Comparison of ENCODE assay signal across 9 cellular contexts in the genomic region with DNA sequence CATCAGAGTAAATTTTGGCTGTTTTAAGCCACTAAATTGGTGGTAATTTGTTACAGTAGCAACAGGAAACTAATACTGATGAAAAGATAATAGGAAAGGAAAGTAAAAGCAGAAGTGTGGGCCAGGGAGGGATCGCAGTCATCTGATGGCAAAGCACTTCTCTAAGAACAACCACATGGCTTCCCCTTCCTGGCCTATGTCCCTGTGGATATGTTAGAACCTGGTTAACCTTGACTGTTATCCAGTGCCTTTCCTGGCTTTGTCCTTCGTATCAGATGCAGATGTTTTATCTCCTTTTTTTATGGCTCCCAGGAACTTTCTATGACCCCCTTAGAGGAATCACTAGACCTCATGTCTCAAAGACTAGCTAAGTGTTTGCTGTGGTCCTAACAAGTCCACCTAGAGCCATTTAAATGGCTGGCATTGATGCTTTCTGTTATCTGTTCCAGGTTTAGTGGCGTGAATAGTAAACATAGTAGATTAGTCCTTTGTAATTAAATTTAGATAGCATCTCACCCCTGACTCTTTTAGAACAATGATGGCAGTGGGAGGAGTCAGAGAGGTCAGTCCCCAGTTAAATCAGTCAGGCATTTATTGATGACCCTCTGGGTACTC.
DNase-seq lines count a peak whose midpoint lies in the region; ATAC-seq lines count a peak whose summit lies in the region.
"Had no signal": no experiment of that assay in that cellular context is flagged by ENCODE, and none has a peak within 500 bp of the region (broad histone marks: within the 10 kb centered on the region; RNA-seq: fewer than 3 reads in every experiment).

No MANE protein-coding gene starts in this region.

- POLR2A ChIA-PET in naive thymus-derived CD4-positive, alpha-beta T cell (lab: Charles Lee) = no interaction called here

- no peaks in the 10 kb centered on the region for H3K9me3 ChIP-seq in T-helper 17 cell (ENCODE audit: control insufficient read depth, low read length, poor library complexity, severe bottlenecking)
- H3K9me3 ChIP-seq in naive thymus-derived CD4-positive, alpha-beta T cell (ENCODE audit: control insufficient read depth in 2 of 3, low read length in 3 of 3) = no peaks in the 10 kb centered on the region

- H3K27me3 Mint-ChIP-seq in activated CD8-positive, alpha-beta memory T cell treated with anti-CD3 and anti-CD28 coated beads, Interleukin-2, amount 10 ng/mL, durations not matched to agents 7 days and 5 days = no peaks in the 10 kb centered on the region
- H3K27me3 Mint-ChIP-seq in T-helper 17 cell = no peaks in the 10 kb centered on the region
- H3K27me3 Mint-ChIP-seq in naive thymus-derived CD4-positive, alpha-beta T cell = no peaks in the 10 kb centered on the region

- no peaks in the 10 kb centered on the region for H3K27me3 ChIP-seq in naive thymus-derived CD4-positive, alpha-beta T cell (ENCODE audit: control insufficient read depth in 2 of 2, insufficient read depth in 2 of 2, low read length in 2 of 2)

- H3K36me3 Mint-ChIP-seq in activated CD8-positive, alpha-beta memory T cell treated with anti-CD3 and anti-CD28 coated beads, Interleukin-2, amount 10 ng/mL, durations not matched to agents 7 days and 5 days = peaks cover 3% of the 10 kb centered on the region
- no peaks in the 10 kb centered on the region for H3K36me3 Mint-ChIP-seq in T-helper 17 cell (ENCODE audit: low read depth)
- peaks cover 0 to 13% (median 4%) of the 10 kb centered on the region in 5 donors for H3K36me3 Mint-ChIP-seq in naive thymus-derived CD4-positive, alpha-beta T cell

- H3K9me3 Mint-ChIP-seq in activated CD8-positive, alpha-beta memory T cell treated with anti-CD3 and anti-CD28 coated beads, Interleukin-2, amount 10 ng/mL, durations not matched to agents 7 days and 5 days (ENCODE audit: low read depth) = no peaks in the 10 kb centered on the region
- peaks cover 0 to 8% (median 2%) of the 10 kb centered on the region in 11 donors for H3K9me3 Mint-ChIP-seq in naive thymus-derived CD4-positive, alpha-beta T cell

- no peak overlapping the region for H3K27ac ChIP-seq in naive thymus-derived CD4-positive, alpha-beta T cell (ENCODE audit: low read depth, low read length)

- CTCF ChIA-PET in activated CD8-positive, alpha-beta memory T cell treated with anti-CD3 and anti-CD28 coated beads, Interleukin-2, amount 10 ng/mL, durations not matched to agents 7 days and 5 days (lab: Charles Lee) = interaction anchor here (1.7 kb wide), 1 partner anchor 24 kb away, joined by 4 read pairs; no protein-coding TSS in a partner anchor
- CTCF ChIA-PET in naive thymus-derived CD4-positive, alpha-beta T cell (lab: Charles Lee) = no interaction called here

- DNase-seq in activated CD8-positive, alpha-beta memory T cell treated with anti-CD3 and anti-CD28 coated beads, Interleukin-2, amount 10 ng/mL, durations not matched to agents 7 days and 5 days = peak; percentile 55
- no peak for DNase-seq in activated CD8-positive, alpha-beta memory T cell treated with anti-CD3 and anti-CD28 coated beads for 24 hours
- DNase-seq in T-helper 17 cell (no peak), NCI-H510A treated with DMSO at 0.1 percent for 48 hours (lab: John Stamatoyannopoulos, UW) (no peak), NCI-H187 (lab: John Stamatoyannopoulos, UW) (no peak), iPS-NIHi7 (ENCODE audit: extremely low spot score) (no peak)
- DNase-seq in naive thymus-derived CD4-positive, alpha-beta T cell = peak in 1 of 9 donors; percentile 3
- DNase-seq: activated T-cell treated with anti-CD3 and anti-CD28 coated beads, Interleukin-2, amount 50 U/mL, for 48 hours had no signal

- peak; percentile 85 for ATAC-seq in activated CD8-positive, alpha-beta memory T cell treated with anti-CD3 and anti-CD28 coated beads, Interleukin-2, amount 10 ng/mL, durations not matched to agents 7 days and 5 days
- peak; percentile 61 for ATAC-seq in HG02870 (IDR thresholded peaks at IDR 0.05; ENCODE audit: unreplicated experiment)
- peak; percentile 74 for ATAC-seq in T-helper 17 cell
- ATAC-seq in naive thymus-derived CD4-positive, alpha-beta T cell = peak; percentile 72

- H3K4me1 Mint-ChIP-seq in activated CD8-positive, alpha-beta memory T cell treated with anti-CD3 and anti-CD28 coated beads, Interleukin-2, amount 10 ng/mL, durations not matched to agents 7 days and 5 days = peaks cover 13% of the 10 kb centered on the region
- peaks cover 39% of the 10 kb centered on the region for H3K4me1 Mint-ChIP-seq in T-helper 17 cell
- peaks cover 13 to 24% (median 16%) of the 10 kb centered on the region in 7 donors for H3K4me1 Mint-ChIP-seq in naive thymus-derived CD4-positive, alpha-beta T cell

- H3K4me3 ChIP-seq in naive thymus-derived CD4-positive, alpha-beta T cell (ENCODE audit: low read length) = no peak overlapping the region

- peaks cover 0 to 6% of the 10 kb centered on the region in 2 donors for H3K4me1 ChIP-seq in naive thymus-derived CD4-positive, alpha-beta T cell (ENCODE audit: control insufficient read depth in 2 of 2, insufficient read depth in 2 of 2, low read length in 2 of 2)

- H3K36me3 ChIP-seq in naive thymus-derived CD4-positive, alpha-beta T cell (ENCODE audit: control insufficient read depth in 2 of 3, insufficient read depth in 3 of 3, low read length in 3 of 3) = no peaks in the 10 kb centered on the region

- intact Hi-C loops in naive thymus-derived CD4-positive, alpha-beta T cell (cut with micrococcal nuclease) = loop anchor here in 1 of 2 donors (1.0 to 2.0 kb wide), 2 partner anchors 244 to 497 kb away; partner anchors contain the start of genes LTV1 and SF3B5

- H3K4me3 Mint-ChIP-seq in activated CD8-positive, alpha-beta memory T cell treated with anti-CD3 and anti-CD28 coated beads, Interleukin-2, amount 10 ng/mL, durations not matched to agents 7 days and 5 days = peak overlapping the region; percentile 3
- H3K4me3 Mint-ChIP-seq in T-helper 17 cell = peak overlapping the region; percentile 57
- peak overlapping the region in 4 of 10 donors; percentile 16 to 36 (median 27) for H3K4me3 Mint-ChIP-seq in naive thymus-derived CD4-positive, alpha-beta T cell

- H3K27ac Mint-ChIP-seq in activated CD8-positive, alpha-beta memory T cell treated with anti-CD3 and anti-CD28 coated beads, Interleukin-2, amount 10 ng/mL, durations not matched to agents 7 days and 5 days = peak overlapping the region; percentile 35
- H3K27ac Mint-ChIP-seq in T-helper 17 cell = peak overlapping the region; percentile 51
- H3K27ac Mint-ChIP-seq in naive thymus-derived CD4-positive, alpha-beta T cell = peak overlapping the region in 1 of 9 donors; percentile 70
